9 cellular contexts compared by ENCODE assay signal in the genomic region with DNA sequence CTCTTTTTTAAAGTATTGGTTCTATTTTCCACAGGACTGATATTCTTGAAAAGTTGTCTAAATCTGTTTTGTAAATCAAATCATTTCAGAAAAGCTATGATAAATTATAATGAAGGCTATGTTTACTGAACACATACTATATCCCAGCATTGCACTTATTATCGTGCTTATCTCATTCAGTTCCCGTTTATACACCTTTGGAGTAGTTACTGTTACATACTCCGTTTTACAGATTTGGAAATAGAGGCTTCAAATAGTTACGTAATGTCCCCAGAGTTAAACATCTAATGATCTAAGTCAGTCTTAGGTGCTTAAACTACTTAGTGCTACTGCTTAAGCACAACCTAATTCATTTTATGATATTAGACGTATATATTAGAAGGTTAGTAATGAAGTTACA. TPM values are rescaled to one million over a fixed set of nuclear protein-coding genes. Genes with fewer than 3 reads are reported as not detected.
DNase-seq lines count a peak whose midpoint lies in the region; ATAC-seq, FAIRE-seq and TF ChIP-seq lines count a peak whose summit lies in the region.
"Had no signal": no experiment of that assay in that cellular context is flagged by ENCODE, and none has a peak within 500 bp of the region (broad histone marks: within the 10 kb centered on the region; RNA-seq: fewer than 3 reads in every experiment).

No MANE protein-coding gene starts in this region.

- H2BK20ac ChIP-seq in IMR-90 (ENCODE audit: low read depth, low read length), result no peak overlapping the region

- H3K23ac ChIP-seq in IMR-90 (ENCODE audit: low read depth, low read length), result no peak overlapping the region

- H4K20me1 ChIP-seq in IMR-90 (ENCODE audit: insufficient read depth, low read length), result no peaks in the 10 kb centered on the region; the same call in 1 of the 2 replicates

- H3K9ac ChIP-seq in IMR-90 (ENCODE audit: low read depth, low read length), result no peak overlapping the region; the same call in 1 of the 2 replicates
- peak overlapping the region; percentile 87 for H3K9ac ChIP-seq in mucosa of stomach (ENCODE audit: low read length)

- no peaks in the 10 kb centered on the region for H3K9me1 ChIP-seq in IMR-90 (ENCODE audit: insufficient read depth, low read length)

- TF ChIP-seq RAD21 in A549 (conservative IDR thresholded peaks at IDR 0.05 in 1 of 2, IDR thresholded peaks at IDR 0.05 in 1 of 2) (no peak), IMR-90 (IDR thresholded peaks at IDR 0.05; ENCODE audit: low read length) (no peak)

- H3K36me3 ChIP-seq in IMR-90 (ENCODE audit: control insufficient read depth, insufficient read depth, low read length) (no peaks in the 10 kb centered on the region), mucosa of stomach (ENCODE audit: control insufficient read depth, insufficient read depth, low read length) (no peaks in the 10 kb centered on the region)
- H3K36me3 ChIP-seq: adrenal gland had no signal

- peak overlapping the region; percentile 87; a peak in 5 of 6 replicates for H3K27ac ChIP-seq in A549
- no peak overlapping the region for H3K27ac ChIP-seq in IMR-90 (ENCODE audit: insufficient read depth, low read length)
- H3K27ac ChIP-seq in dorsolateral prefrontal cortex, result peak overlapping the region in 38 of 59 donors; percentile 92 to 100 (median 99)

- H3K18ac ChIP-seq in IMR-90 (ENCODE audit: low read depth, low read length), result no peak overlapping the region

- FAIRE-seq in A549 (lab: Jason Lieb, UNC), result no peak

- no peak overlapping the region for H2BK15ac ChIP-seq in IMR-90 (ENCODE audit: low read depth, low read length)

- H3K27ac Mint-ChIP-seq in activated CD4-positive, alpha-beta T cell treated with anti-CD3 and anti-CD28 coated beads for 36 hours, result no peak overlapping the region

- no peaks in the 10 kb centered on the region for H3K9me3 Mint-ChIP-seq in activated CD4-positive, alpha-beta T cell treated with anti-CD3 and anti-CD28 coated beads for 36 hours (ENCODE audit: low read depth)

- in situ Hi-C loops in IMR-90 (cut with MboI; ENCODE audit: low sequenced_read_pairs), result loop anchor here (5.0 to 25.0 kb wide), 2 partner anchors 277 to 872 kb away; no protein-coding TSS in a partner anchor

- no peak overlapping the region for H3K4ac ChIP-seq in IMR-90 (ENCODE audit: low read depth, low read length)

- DNase-seq in A549 (ENCODE audit: low read depth in 1 of 2, low spot score in 1 of 2) (no peak), IMR-90 (no peak), dorsolateral prefrontal cortex (no peak), NCI-H524 (lab: John Stamatoyannopoulos, UW) (no peak)
- no peak for DNase-seq in activated CD4-positive, alpha-beta T cell treated with anti-CD3 and anti-CD28 coated beads for 36 hours
- DNase-seq in stimulated activated CD4-positive, alpha-beta T cell treated with anti-CD3 and anti-CD28 coated beads, Interleukin-1b, Interleukin-23, amount 100 ng/mL, for 48 hours, result no peak

- intact Hi-C loops in IMR-90 (cut with micrococcal nuclease) (loop anchor here (1.0 to 10.0 kb wide), 2 partner anchors 278 to 874 kb away; no protein-coding TSS in a partner anchor), dorsolateral prefrontal cortex (cut with DNase I) (loop anchor here (2.0 to 5.0 kb wide), 2 partner anchors 277 to 278 kb away; no protein-coding TSS in a partner anchor)
- intact Hi-C loops in activated CD4-positive, alpha-beta T cell treated with anti-CD3 and anti-CD28 coated beads for 36 hours (cut with DNase I, micrococcal nuclease), result loop anchor here (1.0 to 10.0 kb wide), 5 partner anchors 144 to 1244 kb away; partner anchors contain the start of genes CYREN (in 1 of the 2), SLC35B4 (in 1 of the 2) and WDR91 (in 1 of the 2)

- no peak overlapping the region for H4K8ac ChIP-seq in IMR-90 (ENCODE audit: low read depth in 2 of 2, low read length in 2 of 2)

- H3K9me3 ChIP-seq in A549, result no peaks in the 10 kb centered on the region
- no peaks in the 10 kb centered on the region for H3K9me3 ChIP-seq in IMR-90 (ENCODE audit: control insufficient read depth, insufficient read depth, low read length)
- H3K9me3 ChIP-seq in mucosa of stomach (ENCODE audit: control insufficient read depth, low read length), result no peaks in the 10 kb centered on the region
- H3K9me3 ChIP-seq: adrenal gland had no signal

- H3K27me3 ChIP-seq in IMR-90 (ENCODE audit: control insufficient read depth, insufficient read depth, low read length), result no peaks in the 10 kb centered on the region
- no peaks in the 10 kb centered on the region for H3K27me3 ChIP-seq in dorsolateral prefrontal cortex
- H3K27me3 ChIP-seq in mucosa of stomach (ENCODE audit: control insufficient read depth, insufficient read depth, low read length), result no peaks in the 10 kb centered on the region
- H3K27me3 ChIP-seq: adrenal gland had no signal

- peaks cover 31% of the 10 kb centered on the region for H3K4me1 Mint-ChIP-seq in activated CD4-positive, alpha-beta T cell treated with anti-CD3 and anti-CD28 coated beads for 36 hours

- WGBS in A549 (ENCODE audit: missing lambda C conversion rate), result 83% methylated on average over 5 of the region's 5 CpGs
- WGBS in IMR-90 (ENCODE audit: extremely low coverage in 2 of 2, insufficient read length in 1 of 2), 2 experiments, result no CpG with 5 or more reads among the region's 5 CpGs

- no peak overlapping the region for H2BK120ac ChIP-seq in IMR-90 (ENCODE audit: low read depth, low read length)

- TF ChIP-seq EP300 in A549 (IDR thresholded peaks at IDR 0.05), result no peak

- no peak overlapping the region for H2AFZ ChIP-seq in IMR-90 (replicated peaks; ENCODE audit: low read length, poor library complexity)

- no peak overlapping the region for H4K91ac ChIP-seq in IMR-90 (ENCODE audit: insufficient read depth, low read depth, low read length)

- H3K4me1 ChIP-seq in A549, result peaks cover 8% of the 10 kb centered on the region; the same call in 2 of the 3 replicates
- no peaks in the 10 kb centered on the region for H3K4me1 ChIP-seq in IMR-90 (ENCODE audit: control insufficient read depth, insufficient read depth, low read length)
- no peaks in the 10 kb centered on the region for H3K4me1 ChIP-seq in mucosa of stomach (ENCODE audit: control insufficient read depth, insufficient read depth, low read length)

- CTCF ChIA-PET in A549 (lab: Yijun Ruan, JAX), result interaction anchor here (0.6 to 3.1 kb wide), 10 partner anchors 10 to 283 kb away, joined by 3 to 19 read pairs (median 4); no protein-coding TSS in a partner anchor
- CTCF ChIA-PET in IMR-90 (lab: Yijun Ruan, JAX), result interaction anchor here (1.4 kb wide), 1 partner anchor 278 kb away, joined by 5 read pairs; no protein-coding TSS in a partner anchor
- CTCF ChIA-PET in activated CD4-positive, alpha-beta T cell treated with anti-CD3 and anti-CD28 coated beads for 36 hours (lab: Charles Lee), result no interaction called here

- peaks cover 17% of the 10 kb centered on the region for H3K36me3 Mint-ChIP-seq in activated CD4-positive, alpha-beta T cell treated with anti-CD3 and anti-CD28 coated beads for 36 hours (ENCODE audit: low read depth)

- POLR2A ChIA-PET in A549 (lab: Yijun Ruan, JAX) (no interaction called here), IMR-90 (lab: Charles Lee; ENCODE audit: unreplicated experiment) (no interaction called here)
- POLR2A ChIA-PET in activated CD4-positive, alpha-beta T cell treated with anti-CD3 and anti-CD28 coated beads for 36 hours (lab: Charles Lee), result interaction anchor here (0.6 to 1.1 kb wide), 3 partner anchors 29 to 105 kb away, joined by 3 to 6 read pairs (median 3); no protein-coding TSS in a partner anchor

- no peak overlapping the region for H2AK5ac ChIP-seq in IMR-90 (ENCODE audit: low read depth, low read length)

- no peaks in the 10 kb centered on the region for H3K27me3 Mint-ChIP-seq in activated CD4-positive, alpha-beta T cell treated with anti-CD3 and anti-CD28 coated beads for 36 hours

- dilution Hi-C loops in IMR-90 (cut with HindIII; ENCODE audit: low sequenced_read_pairs, unreplicated experiment), result no loop called here

- H2AK9ac ChIP-seq in IMR-90 (replicated peaks; ENCODE audit: low read depth, low read length, poor library complexity), result no peak overlapping the region

- H3K14ac ChIP-seq in IMR-90 (replicated peaks; ENCODE audit: low read depth, low read length), result 0 out of 2 replicates have a peak overlapping the region, but pooled peaks have one; percentile 58

- no peak overlapping the region for H4K5ac ChIP-seq in IMR-90 (ENCODE audit: low read depth, low read length)

- no peak for ATAC-seq in A549
- no peak for ATAC-seq in IMR-90 (ENCODE audit: low read depth)
- ATAC-seq in HG02588 (IDR thresholded peaks at IDR 0.05; ENCODE audit: unreplicated experiment), result no peak
- no peak for ATAC-seq in activated CD4-positive, alpha-beta T cell treated with anti-CD3 and anti-CD28 coated beads for 36 hours

- TSS peak; percentile 67 for BruUV-seq in IMR-90 (replicated peaks; lab: Mats Ljungman, UMichigan)

- no peak for TF ChIP-seq POLR2A in A549 (IDR thresholded peaks at IDR 0.05; ENCODE audit: low read length)
- TF ChIP-seq POLR2A in IMR-90 (IDR thresholded peaks at IDR 0.05; ENCODE audit: low read depth, low read length), result no peak

- no peak overlapping the region for H2BK5ac ChIP-seq in IMR-90 (ENCODE audit: low read depth, low read length, poor library complexity, severe bottlenecking)

- peak overlapping the region; percentile 76 for H3K4me3 ChIP-seq in A549
- H3K4me3 ChIP-seq in IMR-90 (ENCODE audit: insufficient read depth, low read depth, low read length), result peak overlapping the region; percentile 69
- peak overlapping the region; percentile 55 to 98 (median 89) for H3K4me3 ChIP-seq in dorsolateral prefrontal cortex
- peak overlapping the region; percentile 75 for H3K4me3 ChIP-seq in mucosa of stomach (ENCODE audit: low read length)

- TF ChIP-seq CTCF in A549 (IDR thresholded peaks at IDR 0.05) (no peak), IMR-90 (conservative IDR thresholded peaks at IDR 0.05; ENCODE audit: low read depth, low read length) (no peak), dorsolateral prefrontal cortex (IDR thresholded peaks at IDR 0.05 in 54 of 56, conservative IDR thresholded peaks at IDR 0.05 in 2 of 56; ENCODE audit: low read depth in 1 of 56, partially characterized antibody in 56 of 56) (no peak)

- H3K4me3 Mint-ChIP-seq in activated CD4-positive, alpha-beta T cell treated with anti-CD3 and anti-CD28 coated beads for 36 hours, result no peak overlapping the region

- 0 out of 2 replicates have a peak overlapping the region, but pooled peaks have one; percentile 95 for H3K56ac ChIP-seq in IMR-90 (ENCODE audit: extremely low read depth, insufficient read depth, low read length)

- H3K79me1 ChIP-seq in IMR-90 (ENCODE audit: low read depth in 1 of 2, low read length in 2 of 2), result peaks cover 6 to 33% of the 10 kb centered on the region in 2 experiments

- H3K4me2 ChIP-seq in A549 (peak overlapping the region; percentile 88), IMR-90 (ENCODE audit: low read depth, low read length) (peak overlapping the region; percentile 97)

RNA-seq across cellular contexts. Expression of gene NUP205, which starts 1.2 kb away (rescaled TPM):
- polyA plus RNA-seq in A549 (2011; rRNA removed) (119 and 121 TPM in 2 replicates), A549 (2017; fragmentation: RNase III; extraction: RNeasy Plus Mini Kit Qiagen cat#74134 plus additional on column Dnase treatment) (52.1 to 55.0 TPM (median 54.8 TPM) in 3 replicates), IMR-90 (2012; rRNA removed) (27.5 and 29.5 TPM in 2 replicates)
- 43.3 and 46.6 TPM in 2 replicates for polyA plus RNA-seq in A549 (2012; cell fraction: cytosol; rRNA removed)
- 52.8 and 77.8 TPM in 2 replicates for polyA plus RNA-seq in A549 (2012; cell fraction: nucleus; rRNA removed)
- 133 and 135 TPM in 2 replicates for polyA minus RNA-seq in A549 (2011; rRNA and poly(A)+ RNA removed)
- total RNA-seq in IMR-90 (2012; rRNA removed) (81.7 and 84.6 TPM in 2 replicates), dorsolateral prefrontal cortex (10 to 100 TPM; 24.1 to 53.2 (median 37.1) TPM)
- polyA plus RNA-seq in IMR-90 (2012; cell fraction: cytosol; rRNA removed), result 8.0 and 14.8 TPM in 2 replicates
- 9.8 and 41.3 TPM in 2 replicates for polyA plus RNA-seq in IMR-90 (2012; cell fraction: nucleus; rRNA removed; ENCODE audit: low replicate concordance)
- 100 to 1,000 TPM; 150 to 165 TPM for total RNA-seq in activated CD4-positive, alpha-beta T cell treated with anti-CD3 and anti-CD28 coated beads for 36 hours

RNA-seq across cellular contexts. Expression of gene CNOT4, which starts 49.0 kb away (rescaled TPM):
- polyA plus RNA-seq in A549 (2011; rRNA removed) (15.8 and 16.4 TPM in 2 replicates), A549 (2017; fragmentation: RNase III; extraction: RNeasy Plus Mini Kit Qiagen cat#74134 plus additional on column Dnase treatment) (9.9 to 10.5 TPM (median 10.0 TPM) in 3 replicates), IMR-90 (2012; rRNA removed) (7.0 and 7.3 TPM in 2 replicates)
- polyA plus RNA-seq in A549 (2012; cell fraction: cytosol; rRNA removed), result 3.4 and 4.4 TPM in 2 replicates
- 6.0 and 6.3 TPM in 2 replicates for polyA plus RNA-seq in A549 (2012; cell fraction: nucleus; rRNA removed)
- polyA minus RNA-seq in A549 (2011; rRNA and poly(A)+ RNA removed), result 17.8 and 25.1 TPM in 2 replicates
- total RNA-seq in IMR-90 (2012; rRNA removed) (8.1 and 10.0 TPM in 2 replicates), dorsolateral prefrontal cortex (10 to 100 TPM; 34.5 to 64.2 (median 48.1) TPM)
- polyA plus RNA-seq in IMR-90 (2012; cell fraction: cytosol; rRNA removed), result 1.3 and 2.4 TPM in 2 replicates
- 4.7 and 14.9 TPM in 2 replicates for polyA plus RNA-seq in IMR-90 (2012; cell fraction: nucleus; rRNA removed; ENCODE audit: low replicate concordance)
- 10 to 100 TPM; 17.7 to 22.6 TPM for total RNA-seq in activated CD4-positive, alpha-beta T cell treated with anti-CD3 and anti-CD28 coated beads for 36 hours
